ENCODE assay signal across 17 cellular contexts in the genomic region with DNA sequence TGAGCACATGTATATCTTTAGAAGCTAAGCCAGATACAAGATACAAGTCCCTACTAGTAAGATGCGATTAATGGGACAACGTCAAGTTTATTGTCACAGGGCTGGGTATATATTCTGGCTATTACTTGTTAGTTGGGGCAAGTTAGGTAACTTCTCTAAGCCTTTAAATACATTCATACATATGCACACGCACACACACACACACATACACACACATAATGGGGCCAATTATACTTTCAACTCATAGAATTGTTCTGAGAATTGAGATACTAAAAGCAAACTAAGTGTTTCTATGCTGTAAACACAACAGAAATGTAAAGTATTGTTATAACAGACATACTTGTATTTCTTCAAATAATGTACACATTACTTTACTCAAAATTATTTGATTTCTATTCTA.
DNase-seq lines count a peak whose midpoint lies in the region; ATAC-seq lines count a peak whose summit lies in the region.
"Had no signal": no experiment of that assay in that cellular context is flagged by ENCODE, and none has a peak within 500 bp of the region (broad histone marks: within the 10 kb centered on the region; RNA-seq: fewer than 3 reads in every experiment).

No MANE protein-coding gene starts in this region.

- H3K4me1 Mint-ChIP-seq in activated CD4-positive, alpha-beta T cell treated with anti-CD3 and anti-CD28 coated beads, Interleukin-2, amount 10 ng/mL, durations not matched to agents 24 days and 14 days = peaks cover 55% of the 10 kb centered on the region
- peaks cover 59 to 65% (median 63%) of the 10 kb centered on the region in 4 donors for H3K4me1 Mint-ChIP-seq in CD4-positive, alpha-beta memory T cell
- peaks cover 54% of the 10 kb centered on the region for H3K4me1 Mint-ChIP-seq in activated naive CD8-positive, alpha-beta T cell treated with anti-CD3 and anti-CD28 coated beads, Interleukin-2, amount 10 ng/mL, durations not matched to agents 7 days and 5 days

- no peaks in the 10 kb centered on the region for H3K27me3 Mint-ChIP-seq in activated CD4-positive, alpha-beta T cell treated with anti-CD3 and anti-CD28 coated beads, Interleukin-2, amount 10 ng/mL, durations not matched to agents 24 days and 14 days
- H3K27me3 Mint-ChIP-seq in CD4-positive, alpha-beta memory T cell = no peaks in the 10 kb centered on the region
- no peaks in the 10 kb centered on the region for H3K27me3 Mint-ChIP-seq in activated naive CD8-positive, alpha-beta T cell treated with anti-CD3 and anti-CD28 coated beads, Interleukin-2, amount 10 ng/mL, durations not matched to agents 7 days and 5 days

- H3K4me3 ChIP-seq in CD4-positive, alpha-beta memory T cell (ENCODE audit: low read length in 2 of 2) = no peak overlapping the region
- H3K4me3 ChIP-seq: BLaER1 treated with 17β-estradiol and CSF1 and Interleukin-3, amounts not matched to agents 10 nM and 100 nM; MG63; PC-9 had no signal

- H3K9me3 ChIP-seq in CD4-positive, alpha-beta memory T cell (ENCODE audit: control insufficient read depth in 1 of 2, low read length in 2 of 2) = no peaks in the 10 kb centered on the region
- H3K9me3 ChIP-seq: MG63 had no signal

- H3K27ac ChIP-seq in CD4-positive, alpha-beta memory T cell (ENCODE audit: low read depth, low read length) = no peak overlapping the region
- H3K27ac ChIP-seq: BLaER1 treated with 17β-estradiol and CSF1 and Interleukin-3, amounts not matched to agents 10 nM and 100 nM; PC-9 had no signal

- DNase-seq in activated CD4-positive, alpha-beta T cell treated with anti-CD3 and anti-CD28 coated beads, Interleukin-2, amount 10 ng/mL, durations not matched to agents 24 days and 14 days = no peak
- no peak for DNase-seq in activated CD4-positive, alpha-beta T cell treated with anti-CD3 and anti-CD28 coated beads, Interleukin-2, amount 50 U/mL, for 1 hour
- DNase-seq in CD4-positive, alpha-beta memory T cell = no peak
- DNase-seq in OCI-M1 (lab: John Stamatoyannopoulos, UW) (peak; percentile 29), iPS-NIHi7 (ENCODE audit: extremely low spot score) (no peak)
- no peak for DNase-seq in activated naive CD8-positive, alpha-beta T cell treated with anti-CD3 and anti-CD28 coated beads, Interleukin-2, amount 10 ng/mL, durations not matched to agents 7 days and 5 days
- DNase-seq: KBM-7, MG63, NCI-H1092 treated with DMSO at 0.1 percent for 48 hours, NCI-H1694, NCI-H2107, NCI-H226, NCI-H526 treated with DMSO at 0.1 percent for 48 hours, PC-9 had no signal

- peaks cover 95% of the 10 kb centered on the region for H3K4me1 ChIP-seq in CD4-positive, alpha-beta memory T cell (ENCODE audit: insufficient read depth, low read length)

- CTCF ChIA-PET in CD4-positive, alpha-beta memory T cell (lab: Charles Lee; ENCODE audit: partially characterized antibody) = interaction anchor here (1.0 to 3.8 kb wide), 7 partner anchors 8 to 119 kb away, joined by 3 to 22 read pairs (median 5); a partner anchor contains a TSS

- peaks cover 20% of the 10 kb centered on the region for H3K36me3 Mint-ChIP-seq in activated CD4-positive, alpha-beta T cell treated with anti-CD3 and anti-CD28 coated beads, Interleukin-2, amount 10 ng/mL, durations not matched to agents 24 days and 14 days (ENCODE audit: low read depth)
- peaks cover 10 to 18% of the 10 kb centered on the region in 2 donors for H3K36me3 Mint-ChIP-seq in CD4-positive, alpha-beta memory T cell
- peaks cover 47% of the 10 kb centered on the region for H3K36me3 Mint-ChIP-seq in activated naive CD8-positive, alpha-beta T cell treated with anti-CD3 and anti-CD28 coated beads, Interleukin-2, amount 10 ng/mL, durations not matched to agents 7 days and 5 days

- no peak for ATAC-seq in activated naive CD8-positive, alpha-beta T cell treated with anti-CD3 and anti-CD28 coated beads, Interleukin-2, amount 10 ng/mL, durations not matched to agents 7 days and 5 days (ENCODE audit: low read depth)
- no peak for ATAC-seq in HG03097 (IDR thresholded peaks at IDR 0.05; ENCODE audit: low FRiP score, unreplicated experiment)
- ATAC-seq in GM21717 (IDR thresholded peaks at IDR 0.05; ENCODE audit: unreplicated experiment) = no peak

- H3K27ac Mint-ChIP-seq in activated CD4-positive, alpha-beta T cell treated with anti-CD3 and anti-CD28 coated beads, Interleukin-2, amount 10 ng/mL, durations not matched to agents 24 days and 14 days = no peak overlapping the region
- peak overlapping the region in 5 of 7 donors; percentile 9 to 90 (median 63) for H3K27ac Mint-ChIP-seq in CD4-positive, alpha-beta memory T cell
- H3K27ac Mint-ChIP-seq in activated naive CD8-positive, alpha-beta T cell treated with anti-CD3 and anti-CD28 coated beads, Interleukin-2, amount 10 ng/mL, durations not matched to agents 7 days and 5 days = peak overlapping the region; percentile 65

- POLR2A ChIA-PET in CD4-positive, alpha-beta memory T cell (lab: Charles Lee; ENCODE audit: partially characterized antibody) = interaction anchor here (0.8 to 5.1 kb wide), 8 partner anchors 15 to 115 kb away, joined by 3 to 31 read pairs (median 5); a partner anchor contains a TSS
- POLR2A ChIA-PET in activated naive CD8-positive, alpha-beta T cell treated with anti-CD3 and anti-CD28 coated beads, Interleukin-2, amount 10 ng/mL, durations not matched to agents 7 days and 5 days (lab: Charles Lee) = interaction anchor here (1.0 to 9.2 kb wide), 7 partner anchors 9 to 115 kb away, joined by 3 to 43 read pairs (median 5); a partner anchor contains a TSS

- H3K27me3 ChIP-seq in CD4-positive, alpha-beta memory T cell (ENCODE audit: insufficient read depth, low read length) = no peaks in the 10 kb centered on the region
- H3K27me3 ChIP-seq: BLaER1 treated with 17β-estradiol and CSF1 and Interleukin-3, amounts not matched to agents 10 nM and 100 nM; MG63 had no signal

- H3K9me3 Mint-ChIP-seq in activated CD4-positive, alpha-beta T cell treated with anti-CD3 and anti-CD28 coated beads, Interleukin-2, amount 10 ng/mL, durations not matched to agents 24 days and 14 days = no peaks in the 10 kb centered on the region
- H3K9me3 Mint-ChIP-seq in CD4-positive, alpha-beta memory T cell = no peaks in the 10 kb centered on the region
- H3K9me3 Mint-ChIP-seq in activated naive CD8-positive, alpha-beta T cell treated with anti-CD3 and anti-CD28 coated beads, Interleukin-2, amount 10 ng/mL, durations not matched to agents 7 days and 5 days = no peaks in the 10 kb centered on the region

- peak overlapping the region; percentile 22 for H3K4me3 Mint-ChIP-seq in activated CD4-positive, alpha-beta T cell treated with anti-CD3 and anti-CD28 coated beads, Interleukin-2, amount 10 ng/mL, durations not matched to agents 24 days and 14 days
- peak overlapping the region in 5 of 8 donors; percentile 7 to 79 (median 25) for H3K4me3 Mint-ChIP-seq in CD4-positive, alpha-beta memory T cell
- H3K4me3 Mint-ChIP-seq in activated naive CD8-positive, alpha-beta T cell treated with anti-CD3 and anti-CD28 coated beads, Interleukin-2, amount 10 ng/mL, durations not matched to agents 7 days and 5 days = peak overlapping the region; percentile 96

- no peaks in the 10 kb centered on the region for H3K36me3 ChIP-seq in CD4-positive, alpha-beta memory T cell (ENCODE audit: insufficient read depth, low read length)
- H3K36me3 ChIP-seq: MG63 had no signal

- intact Hi-C loops in activated CD4-positive, alpha-beta T cell treated with anti-CD3 and anti-CD28 coated beads, Interleukin-2, amount 10 ng/mL, durations not matched to agents 24 days and 14 days (cut with micrococcal nuclease) = no loop called here
- intact Hi-C loops in CD4-positive, alpha-beta memory T cell (cut with micrococcal nuclease) = no loop called here

Comparison
In these comparisons a context has a peak if more than half of its experiments do, and no peak if none do; other contexts are left out.
1. H3K4me3 Mint-ChIP-seq: peak in every context shown above with its lines; median percentile 96 in activated naive CD8-positive, alpha-beta T cell treated with anti-CD3 and anti-CD28 coated beads, Interleukin-2, amount 10 ng/mL, durations not matched to agents 7 days and 5 days; 25 in CD4-positive, alpha-beta memory T cell; 22 in activated CD4-positive, alpha-beta T cell treated with anti-CD3 and anti-CD28 coated beads, Interleukin-2, amount 10 ng/mL, durations not matched to agents 24 days and 14 days.